8 cellular contexts compared by ENCODE assay signal in the genomic region with DNA sequence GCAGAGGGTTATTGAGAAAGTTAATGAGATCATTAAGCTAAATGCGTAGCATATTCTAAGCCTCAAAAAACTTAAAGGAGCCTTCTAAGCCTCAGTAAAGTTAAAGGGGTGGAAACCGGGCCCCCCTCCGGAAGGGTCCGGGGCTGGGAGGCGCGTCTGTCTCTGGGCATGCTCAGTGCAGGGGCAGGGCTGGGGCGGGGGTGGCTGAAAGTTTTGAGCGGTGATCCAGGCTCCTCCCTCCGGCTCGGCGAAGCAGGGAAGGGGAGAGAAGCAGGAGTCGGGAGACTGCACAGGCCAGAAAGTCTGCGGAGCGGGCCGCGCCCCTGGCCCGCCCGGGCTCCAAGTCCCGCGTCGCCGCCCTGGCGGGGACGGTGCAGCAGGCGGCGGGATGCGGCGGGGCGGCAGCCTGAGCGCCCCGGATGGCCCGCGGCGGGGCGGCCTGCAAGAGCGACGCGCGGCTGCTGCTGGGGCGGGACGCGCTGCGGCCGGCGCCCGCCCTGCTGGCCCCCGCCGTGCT.
DNase-seq lines count a peak whose midpoint lies in the region; ATAC-seq and TF ChIP-seq lines count a peak whose summit lies in the region.

EVC (plus strand) TSS at position 240 of the 517 bp plus-strand sequence; CDS start at position 420, 180 bp downstream.

- no peaks in the 10 kb centered on the region for H3K36me3 ChIP-seq in SK-N-MC (ENCODE audit: insufficient read depth, low read length)

- TF ChIP-seq CTCF in coronary artery (IDR thresholded peaks at IDR 0.05) (no peak), GM13976 (IDR thresholded peaks at IDR 0.05; ENCODE audit: borderline replicate concordance, control extremely low read depth, extremely low read depth, insufficient read depth, missing control alignments) (no peak)

- H3K27ac ChIP-seq in SK-N-MC (no peak within 1 kb of the TSS), coronary artery (peak within 1 kb of the TSS; percentile 51 to 93)

- peak; percentile 44 for DNase-seq in COLO829 (ENCODE audit: low spot score)
- DNase-seq in SK-N-MC (ENCODE audit: low read depth, low spot score): no peak
- peak; percentile 87 for DNase-seq in coronary artery (ENCODE audit: low spot score)
- DNase-seq in kidney glomerular epithelial cell (lab: John Stamatoyannopoulos, UW): peak; percentile 68
- peak; percentile 47 for DNase-seq in stimulated activated CD4-positive, alpha-beta T cell treated with anti-CD3 and anti-CD28 coated beads, Interleukin-15, amount 100 ng/mL, for 24 hours
- no peak for DNase-seq in GM13976 (ENCODE audit: low spot score)
- no peak for DNase-seq in NOMO-1 treated with DMSO at 0.1 percent for 48 hours (lab: John Stamatoyannopoulos, UW; ENCODE audit: unreplicated experiment)

- H3K9me3 ChIP-seq in SK-N-MC (ENCODE audit: low read depth, low read length): no peaks in the 10 kb centered on the region

- ATAC-seq in HG02763 (IDR thresholded peaks at IDR 0.05; ENCODE audit: unreplicated experiment): peak; percentile 38

- peak within 1 kb of the TSS; percentile 68 for H3K9ac ChIP-seq in SK-N-MC (ENCODE audit: insufficient read length)

- in situ Hi-C loops in GM13976 (cut with MboI; ENCODE audit: low sequenced_read_pairs, unreplicated experiment): no loop called here

- H3K4me3 ChIP-seq in SK-N-MC (peak within 1 kb of the TSS; percentile 77), coronary artery (peak within 1 kb of the TSS; percentile 86)

Comparison
In these comparisons a context has a peak if more than half of its experiments do, and no peak if none do; other contexts are left out.
1. DNase-seq: peak in COLO829 (single experiment), coronary artery (single experiment), kidney glomerular epithelial cell (single experiment) and stimulated activated CD4-positive, alpha-beta T cell treated with anti-CD3 and anti-CD28 coated beads, Interleukin-15, amount 100 ng/mL, for 24 hours (single experiment); none in SK-N-MC (single experiment), GM13976 (single experiment) and NOMO-1 treated with DMSO at 0.1 percent for 48 hours (single experiment).